18 cellular contexts compared by ENCODE assay signal in the genomic region with DNA sequence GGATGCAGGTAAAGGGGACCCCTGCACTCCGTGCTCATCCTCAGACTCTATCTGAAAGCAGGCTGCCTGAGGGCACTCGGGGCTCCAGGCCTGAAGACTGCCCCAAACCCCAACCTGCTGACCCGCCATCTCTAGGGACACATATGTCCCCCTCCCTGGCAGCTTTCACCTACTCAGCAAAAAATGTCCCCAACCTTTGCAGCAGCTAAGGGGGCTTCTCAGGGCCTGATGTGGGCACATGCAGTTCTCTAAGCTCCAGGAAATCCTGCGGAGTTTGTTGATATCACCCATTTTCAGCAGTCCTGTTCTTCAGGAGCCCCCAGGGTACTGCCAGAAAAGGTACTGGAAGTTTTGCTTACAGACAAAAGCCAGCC. TPM values are rescaled to one million over a fixed set of nuclear protein-coding genes. Genes with fewer than 3 reads are reported as not detected.
A peak's percentile ranks its signal among the peaks of the same experiment; 100 is the strongest.
DNase-seq lines count a peak whose midpoint lies in the region; ATAC-seq and TF ChIP-seq lines count a peak whose summit lies in the region.
"Had no signal": no experiment of that assay in that cellular context is flagged by ENCODE, and none has a peak within 500 bp of the region (broad histone marks: within the 10 kb centered on the region; RNA-seq: fewer than 3 reads in every experiment).

No MANE protein-coding gene starts in this region.

- no peaks in the 10 kb centered on the region for H3K9me3 ChIP-seq in HEK293 (ENCODE audit: control insufficient read depth, insufficient read depth, low read depth, low read length)
- no peaks in the 10 kb centered on the region for H3K9me3 ChIP-seq in SK-N-MC (ENCODE audit: low read depth, low read length)
- H3K9me3 ChIP-seq in iPS-15b (ENCODE audit: control insufficient read depth, insufficient read depth, low read length), result no peaks in the 10 kb centered on the region

- no peak for ATAC-seq in HG03280 (IDR thresholded peaks at IDR 0.05; ENCODE audit: unreplicated experiment)
- ATAC-seq: GM23338 had no signal

- H3K4me3 Mint-ChIP-seq in glutamatergic neuron (ENCODE audit: unreplicated experiment), result no peak overlapping the region
- H3K4me3 Mint-ChIP-seq: B cell, GM23338 had no signal

- H3K27ac Mint-ChIP-seq in glutamatergic neuron (ENCODE audit: unreplicated experiment), result no peak overlapping the region
- H3K27ac Mint-ChIP-seq: B cell; CD4-positive, alpha-beta memory T cell had no signal

- POLR2A ChIA-PET in HEK293 (lab: Yijun Ruan, JAX), result interaction anchor here (0.6 to 5.7 kb wide), 4 partner anchors 10 to 288 kb away, joined by 4 to 28 read pairs (median 17); a partner anchor contains a TSS

- TF ChIP-seq CTCF in 22Rv1 (IDR thresholded peaks at IDR 0.05) (no peak), HEK293 (tag by site-specific recombination; IDR thresholded peaks at IDR 0.05) (0 out of 2 replicates have a peak, but pooled peaks have one; percentile 0), glutamatergic neuron (IDR thresholded peaks at IDR 0.05; ENCODE audit: partially characterized antibody, unreplicated experiment) (no peak)

- no peaks in the 10 kb centered on the region for H3K36me3 Mint-ChIP-seq in glutamatergic neuron (ENCODE audit: unreplicated experiment)

- CTCF ChIA-PET in HEK293 (lab: Yijun Ruan, JAX), result interaction anchor here (0.5 to 2.2 kb wide), 10 partner anchors 15 to 357 kb away, joined by 3 to 16 read pairs (median 4); no protein-coding TSS in a partner anchor

- H3K4me1 ChIP-seq in HEK293 (ENCODE audit: control insufficient read depth, insufficient read depth, low read length), result no peaks in the 10 kb centered on the region; the same call in 1 of the 2 replicates
- H3K4me1 ChIP-seq in iPS-15b (ENCODE audit: control insufficient read depth, insufficient read depth, low read length), result peaks cover 2% of the 10 kb centered on the region

- H3K27me3 Mint-ChIP-seq in glutamatergic neuron (ENCODE audit: unreplicated experiment), result peaks cover 2% of the 10 kb centered on the region
- H3K27me3 Mint-ChIP-seq: B cell; CD4-positive, alpha-beta memory T cell had no signal

- no peak overlapping the region for H3K9ac ChIP-seq in SK-N-MC (ENCODE audit: insufficient read length)
- H3K9ac ChIP-seq in iPS-15b (ENCODE audit: low read depth, low read length), result peak overlapping the region; percentile 37

- peaks cover 9% of the 10 kb centered on the region for H3K4me1 Mint-ChIP-seq in glutamatergic neuron (ENCODE audit: low read depth, unreplicated experiment)

- peak overlapping the region; percentile 87; the same call in 1 of the 2 replicates for H3K27ac ChIP-seq in 22Rv1
- no peak overlapping the region for H3K27ac ChIP-seq in HEK293 (ENCODE audit: extremely low read depth, low read depth, low read length)
- peak overlapping the region; percentile 31; the same call in 1 of the 2 replicates for H3K27ac ChIP-seq in SK-N-MC
- H3K27ac ChIP-seq: C4-2B, HL-60 had no signal

- H3K9me3 Mint-ChIP-seq in glutamatergic neuron (ENCODE audit: unreplicated experiment), result peaks cover 2% of the 10 kb centered on the region
- H3K9me3 Mint-ChIP-seq: CD4-positive, alpha-beta memory T cell; GM23338; H9 had no signal

- H3K36me3 ChIP-seq in HEK293 (ENCODE audit: control insufficient read depth in 2 of 2, insufficient read depth in 1 of 2, low read length in 2 of 2) (peaks cover 13 to 75% of the 10 kb centered on the region in 2 experiments; a peak in 2 of 3 replicates), SK-N-MC (ENCODE audit: insufficient read depth, low read length) (peaks cover 41% of the 10 kb centered on the region), iPS-15b (ENCODE audit: control insufficient read depth, insufficient read depth, low read length) (peaks cover 43% of the 10 kb centered on the region)

- no peaks in the 10 kb centered on the region for H3K27me3 ChIP-seq in iPS-15b (ENCODE audit: control insufficient read depth, insufficient read depth, low read length)

- DNase-seq in SK-N-MC (ENCODE audit: low read depth, low spot score) (no peak), GOT3 (lab: John Stamatoyannopoulos, UW) (no peak), glutamatergic neuron (no peak), NCI-H524 treated with DMSO at 0.1 percent for 48 hours (lab: John Stamatoyannopoulos, UW) (no peak)
- DNase-seq: CD4-positive, alpha-beta memory T cell; DMS153; DMS79 treated with DMSO at 0.1 percent for 48 hours; EL; KG1 had no signal

- no peak overlapping the region for H3K4me3 ChIP-seq in HEK293 (ENCODE audit: low read depth, low read length)
- no peak overlapping the region for H3K4me3 ChIP-seq in SK-N-MC
- no peak overlapping the region for H3K4me3 ChIP-seq in iPS-15b (ENCODE audit: low read depth, low read length)
- H3K4me3 ChIP-seq: GM23338 had no signal

TF ChIP-seq in HEK293, 187 proteins besides CTCF, POLR2A, EP300 and RAD21:
- TF ChIP-seq ZNF776 (tag by site-specific recombination; IDR thresholded peaks at IDR 0.05; ENCODE audit: borderline replicate concordance) (no peak), GLI2 (tag by site-specific recombination; IDR thresholded peaks at IDR 0.05; ENCODE audit: borderline replicate concordance, low read depth) (no peak), ZNF624 (tag by site-specific recombination; IDR thresholded peaks at IDR 0.05) (no peak), ZNF133 (tag by site-specific recombination; IDR thresholded peaks at IDR 0.05) (no peak), ZNF629 (tag by site-specific recombination; IDR thresholded peaks at IDR 0.05) (no peak), ZNF335 (tag by site-specific recombination; conservative IDR thresholded peaks at IDR 0.05) (no peak), ZNF140 (tag by site-specific recombination; IDR thresholded peaks at IDR 0.05) (no peak), ZNF354C (tag by site-specific recombination; IDR thresholded peaks at IDR 0.05; ENCODE audit: borderline replicate concordance, low read depth) (no peak), PRDM1 (tag by site-specific recombination; IDR thresholded peaks at IDR 0.05) (no peak), ZNF768 (tag by site-specific recombination; IDR thresholded peaks at IDR 0.05) (no peak)

RNA-seq across cellular contexts. Expression of a gene that starts 2.2 kb away (rescaled TPM):
- 64.6 TPM for total RNA-seq in glutamatergic neuron (ENCODE audit: unreplicated experiment)

RNA-seq across cellular contexts. Expression of a gene that starts 9.4 kb away (rescaled TPM):
- 33.9 TPM for total RNA-seq in glutamatergic neuron (ENCODE audit: unreplicated experiment)

RNA-seq across cellular contexts. Expression of a gene that starts 24.5 kb away (rescaled TPM):
- total RNA-seq in glutamatergic neuron (ENCODE audit: unreplicated experiment), result 22.5 TPM

RNA-seq across cellular contexts. Expression of a gene that starts 29.3 kb away (rescaled TPM):
- 48.9 TPM for total RNA-seq in glutamatergic neuron (ENCODE audit: unreplicated experiment)

RNA-seq across cellular contexts. Expression of a gene that starts 30.7 kb away (rescaled TPM):
- 6.7 TPM for total RNA-seq in glutamatergic neuron (ENCODE audit: unreplicated experiment)
